In the genomic region with DNA sequence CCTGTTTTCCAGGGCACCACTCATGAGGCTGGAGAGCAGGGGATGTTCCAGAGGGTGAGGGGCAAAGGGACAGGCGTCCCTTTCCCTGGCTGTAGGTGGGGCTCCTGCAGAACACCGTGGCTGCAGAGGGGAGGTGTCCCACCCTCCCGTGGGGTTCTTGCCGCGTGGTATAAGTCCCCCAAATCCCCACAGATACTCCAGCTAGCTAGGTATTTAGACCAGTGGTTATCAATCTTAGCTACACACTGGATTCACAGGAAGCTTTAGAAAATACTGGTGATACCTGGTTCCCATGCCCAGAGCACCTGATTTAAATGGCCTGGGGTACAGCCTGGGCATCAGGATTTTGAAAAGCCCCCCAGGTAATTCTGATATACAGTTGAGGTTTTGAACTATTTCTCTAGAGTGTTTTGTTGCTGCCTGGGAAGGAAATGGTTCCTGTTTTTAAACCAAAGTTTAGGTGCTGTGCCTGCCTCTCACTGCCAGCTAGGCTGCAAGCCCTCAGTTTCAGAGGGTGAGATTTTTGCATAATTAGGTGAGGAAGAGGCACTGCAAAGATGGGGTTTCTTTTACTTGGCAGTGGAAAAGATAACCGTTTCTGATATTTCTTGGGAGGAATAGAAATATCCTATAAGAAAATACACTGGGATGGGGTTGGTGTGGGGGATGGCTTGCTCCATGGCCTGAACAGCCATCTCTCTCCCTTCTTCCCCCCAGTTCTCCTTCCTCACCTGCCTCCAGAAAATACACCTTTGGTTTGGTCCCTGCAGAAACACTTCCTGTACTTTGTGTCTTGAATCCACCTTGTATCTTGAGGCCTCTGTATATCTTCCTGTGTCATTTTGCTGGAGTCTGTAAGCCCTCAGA, we compare ENCODE assay signal across 9 cellular contexts. TPM values are rescaled to one million over a fixed set of nuclear protein-coding genes. Genes with fewer than 3 reads are reported as not detected.
DNase-seq lines count a peak whose midpoint lies in the region; ATAC-seq and TF ChIP-seq lines count a peak whose summit lies in the region.
"Had no signal": no experiment of that assay in that cellular context is flagged by ENCODE, and none has a peak within 500 bp of the region (broad histone marks: within the 10 kb centered on the region; RNA-seq: fewer than 3 reads in every experiment).

No MANE protein-coding gene starts in this region.

- H3K9ac ChIP-seq in BLaER1 (peak overlapping the region; percentile 90), H9 (ENCODE audit: extremely low read depth, insufficient read length, low read length) (no peak overlapping the region)

- no peak overlapping the region for H2BK5ac ChIP-seq in H9 (ENCODE audit: insufficient read length, low read length)

- no peak overlapping the region for H3K18ac ChIP-seq in H9 (ENCODE audit: insufficient read length, low read depth, low read length)

- peak overlapping the region; percentile 99 for H3K4me3 Mint-ChIP-seq in activated naive CD4-positive, alpha-beta T cell treated with anti-CD3 and anti-CD28 coated beads, Interleukin-2, amount 50 U/mL, for 24 hours
- H3K4me3 Mint-ChIP-seq in naive B cell = peak overlapping the region; percentile 98 to 100 (median 99)
- H3K4me3 Mint-ChIP-seq in H9 = no peak overlapping the region; a peak in 2 of 5 replicates

- no peaks in the 10 kb centered on the region for H3K79me2 ChIP-seq in H9 (ENCODE audit: insufficient read depth, low read length)

- DNase-seq in naive B cell = peak; percentile 54
- DNase-seq in NCI-H2107 treated with DMSO at 0.1 percent for 48 hours (lab: John Stamatoyannopoulos, UW; ENCODE audit: unreplicated experiment) = no peak
- DNase-seq in SJCRH30 = no peak
- DNase-seq in HK-2 (ENCODE audit: unreplicated experiment) = no peak
- DNase-seq in H9 = no peak

- no peak overlapping the region for H4K8ac ChIP-seq in H9 (replicated peaks; ENCODE audit: insufficient read length, low read depth, low read length)

- no peak overlapping the region for H4K91ac ChIP-seq in H9 (ENCODE audit: insufficient read length, low read depth, low read length)

- H3K14ac ChIP-seq in H9 (ENCODE audit: insufficient read depth, low read length) = no peak overlapping the region

- H4K5ac ChIP-seq in H9 (ENCODE audit: insufficient read length, low read depth, low read length) = no peak overlapping the region

- peaks cover 71% of the 10 kb centered on the region for H3K4me1 Mint-ChIP-seq in activated naive CD4-positive, alpha-beta T cell treated with anti-CD3 and anti-CD28 coated beads, Interleukin-2, amount 50 U/mL, for 24 hours
- H3K4me1 Mint-ChIP-seq in naive B cell (peaks cover 49 to 85% (median 72%) of the 10 kb centered on the region in 3 donors), H9 (peaks cover 25 to 32% of the 10 kb centered on the region in 2 experiments)

- WGBS in H9 (ENCODE audit: extremely low coverage, insufficient read length, low lambda C conversion rate) = no CpG with 5 or more reads among the region's 6 CpGs

- no peak overlapping the region for H2BK20ac ChIP-seq in H9 (ENCODE audit: low read depth, low read length, poor library complexity, severe bottlenecking)

- CTCF ChIA-PET in HEK293 (lab: Yijun Ruan, JAX) = interaction anchor here (0.8 to 6.6 kb wide), 5 partner anchors 14 to 53 kb away, joined by 3 to 32 read pairs (median 4); a partner anchor contains a TSS

- H2BK120ac ChIP-seq in H9 (ENCODE audit: low read depth, low read length, poor library complexity, severe bottlenecking) = no peak overlapping the region

- H3K4me3 ChIP-seq in BLaER1 (peak overlapping the region; percentile 86), HEK293 (ENCODE audit: low read depth, low read length) (no peak overlapping the region), SJCRH30 (no peak overlapping the region)
- H3K4me3 ChIP-seq: lung had no signal

- H3K27me3 ChIP-seq in BLaER1 = no peaks in the 10 kb centered on the region
- no peaks in the 10 kb centered on the region for H3K27me3 ChIP-seq in SJCRH30
- H3K27me3 ChIP-seq in H9 (ENCODE audit: insufficient read depth, low read length) = peaks cover 6% of the 10 kb centered on the region; the same call in 1 of the 2 replicates

- H2AK5ac ChIP-seq in H9 (ENCODE audit: insufficient read length, low read length) = no peak overlapping the region

- H3K36me3 ChIP-seq in BLaER1 (peaks cover 30% of the 10 kb centered on the region), HEK293 (ENCODE audit: control insufficient read depth in 2 of 2, insufficient read depth in 1 of 2, low read length in 2 of 2) (peaks cover 0 to 20% of the 10 kb centered on the region in 2 experiments; a peak in 1 of 3 replicates), SJCRH30 (no peaks in the 10 kb centered on the region)

- peak; percentile 20 to 24 for ATAC-seq in naive B cell (ENCODE audit: low read depth in 2 of 2)

- H3K4me1 ChIP-seq in BLaER1 (peaks cover 76% of the 10 kb centered on the region), HEK293 (ENCODE audit: control insufficient read depth, insufficient read depth, low read length) (peaks cover 10% of the 10 kb centered on the region), SJCRH30 (peaks cover 36% of the 10 kb centered on the region), H9 (ENCODE audit: insufficient read depth, low read length) (no peaks in the 10 kb centered on the region)

- no peak overlapping the region for H3T11ph ChIP-seq in H9 (ENCODE audit: low read length)

- H2AFZ ChIP-seq in H9 (ENCODE audit: low read length) = no peak overlapping the region

- no peak overlapping the region for H3K56ac ChIP-seq in H9 (ENCODE audit: insufficient read length, low read depth, low read length)

- H3K4me2 ChIP-seq in BLaER1 (peak overlapping the region; percentile 90), H9 (ENCODE audit: insufficient read depth, insufficient read length, low read length) (no peak overlapping the region)

- TF ChIP-seq CTCF in HEK293 (tag by site-specific recombination; IDR thresholded peaks at IDR 0.05) = no peak
- no peak for TF ChIP-seq CTCF in H9 (conservative IDR thresholded peaks at IDR 0.05)

- no peaks in the 10 kb centered on the region for H3K9me3 ChIP-seq in BLaER1
- no peaks in the 10 kb centered on the region for H3K9me3 ChIP-seq in HEK293 (ENCODE audit: control insufficient read depth, insufficient read depth, low read depth, low read length)
- H3K9me3 ChIP-seq in SJCRH30 (replicated peaks) = no peaks in the 10 kb centered on the region
- no peaks in the 10 kb centered on the region for H3K9me3 ChIP-seq in H9 (ENCODE audit: control insufficient read depth, low read depth, low read length)

- H4K20me1 ChIP-seq in BLaER1 (peaks cover 9% of the 10 kb centered on the region), H9 (ENCODE audit: control insufficient read depth, insufficient read depth, insufficient read length) (no peaks in the 10 kb centered on the region)

- H3K27ac Mint-ChIP-seq in activated naive CD4-positive, alpha-beta T cell treated with anti-CD3 and anti-CD28 coated beads, Interleukin-2, amount 50 U/mL, for 24 hours = peak overlapping the region; percentile 97
- H3K27ac Mint-ChIP-seq in naive B cell (peak overlapping the region; percentile 57 to 99 (median 99)), H9 (no peak overlapping the region)

- no peaks in the 10 kb centered on the region for H3K79me1 ChIP-seq in H9 (ENCODE audit: insufficient read depth, low read depth, low read length, poor library complexity, severe bottlenecking)

- no peak overlapping the region for H3K23ac ChIP-seq in H9 (ENCODE audit: insufficient read length, low read depth, low read length)

- H3K27me3 Mint-ChIP-seq in activated naive CD4-positive, alpha-beta T cell treated with anti-CD3 and anti-CD28 coated beads, Interleukin-2, amount 50 U/mL, for 24 hours = no peaks in the 10 kb centered on the region
- H3K27me3 Mint-ChIP-seq in naive B cell (no peaks in the 10 kb centered on the region), H9 (ENCODE audit: low read depth) (peaks cover 61% of the 10 kb centered on the region)

- no peak overlapping the region for H2BK12ac ChIP-seq in H9 (ENCODE audit: insufficient read length, low read depth, low read length)

- POLR2A ChIA-PET in HEK293 (lab: Yijun Ruan, JAX) = no interaction called here

- H3K27ac ChIP-seq in BLaER1 = peak overlapping the region; percentile 93
- H3K27ac ChIP-seq in HEK293 (ENCODE audit: extremely low read depth, low read depth, low read length) = peak overlapping the region; percentile 68; the same call in 1 of the 2 replicates
- no peak overlapping the region for H3K27ac ChIP-seq in SJCRH30
- no peak overlapping the region for H3K27ac ChIP-seq in H9 (ENCODE audit: insufficient read length, low read depth, low read length)

- H3K36me3 Mint-ChIP-seq in activated naive CD4-positive, alpha-beta T cell treated with anti-CD3 and anti-CD28 coated beads, Interleukin-2, amount 50 U/mL, for 24 hours = peaks cover 26% of the 10 kb centered on the region
- H3K36me3 Mint-ChIP-seq in naive B cell = peaks cover 2 to 7% of the 10 kb centered on the region in 2 donors
- H3K36me3 Mint-ChIP-seq in H9 (ENCODE audit: insufficient read depth in 1 of 3, low read depth in 3 of 3) = no peaks in the 10 kb centered on the region

- H2BK15ac ChIP-seq in H9 (ENCODE audit: low read depth, low read length) = no peak overlapping the region

- peaks cover 8% of the 10 kb centered on the region for H3K23me2 ChIP-seq in H9 (ENCODE audit: insufficient read length, low read depth, low read length, poor library complexity, severe bottlenecking)

- no peaks in the 10 kb centered on the region for H3K9me3 Mint-ChIP-seq in activated naive CD4-positive, alpha-beta T cell treated with anti-CD3 and anti-CD28 coated beads, Interleukin-2, amount 50 U/mL, for 24 hours
- H3K9me3 Mint-ChIP-seq in naive B cell (no peaks in the 10 kb centered on the region), H9 (no peaks in the 10 kb centered on the region)

- H3K4ac ChIP-seq in H9 (ENCODE audit: low read depth, low read length) = no peak overlapping the region

RNA-seq across cellular contexts. Expression of a gene that starts 51.7 kb away (rescaled TPM):
- 100 to 1,000 TPM; 116 to 166 (median 146) TPM for polyA plus RNA-seq in naive B cell (ENCODE audit: low read depth in 6 of 6)
- 9.5 TPM in 2 replicates for total RNA-seq in SJCRH30 (2014; rRNA removed; shearing (Covaris generic))
- total RNA-seq in H9 (2021) = 0.50 and 0.81 TPM in 2 replicates

RNA-seq across cellular contexts. Expression of a gene that starts 53.2 kb away (rescaled TPM):
- polyA plus RNA-seq in naive B cell (ENCODE audit: low read depth in 6 of 6) = 10 to 100 TPM; 25.2 to 46.2 (median 31.8) TPM
- total RNA-seq in SJCRH30 (2014; rRNA removed; shearing (Covaris generic)) = 36.7 and 39.6 TPM in 2 replicates
- 32.7 and 35.8 TPM in 2 replicates for total RNA-seq in H9 (2021)

Comparison
In these comparisons a context has a peak if more than half of its experiments do, and no peak if none do; other contexts are left out.
1. H3K27ac ChIP-seq: peak in BLaER1 (single experiment) and HEK293 (single experiment); none in SJCRH30 (single experiment) and H9 (single experiment).
2. H3K27ac Mint-ChIP-seq: peak in activated naive CD4-positive, alpha-beta T cell treated with anti-CD3 and anti-CD28 coated beads, Interleukin-2, amount 50 U/mL, for 24 hours (single experiment) and naive B cell (6 of 6); none in H9 (0 of 3).
3. H3K4me3 Mint-ChIP-seq: peak in activated naive CD4-positive, alpha-beta T cell treated with anti-CD3 and anti-CD28 coated beads, Interleukin-2, amount 50 U/mL, for 24 hours (single experiment) and naive B cell (8 of 8); none in H9 (0 of 2).